Comparison of ENCODE assay signal across 10 cellular contexts in the genomic region with DNA sequence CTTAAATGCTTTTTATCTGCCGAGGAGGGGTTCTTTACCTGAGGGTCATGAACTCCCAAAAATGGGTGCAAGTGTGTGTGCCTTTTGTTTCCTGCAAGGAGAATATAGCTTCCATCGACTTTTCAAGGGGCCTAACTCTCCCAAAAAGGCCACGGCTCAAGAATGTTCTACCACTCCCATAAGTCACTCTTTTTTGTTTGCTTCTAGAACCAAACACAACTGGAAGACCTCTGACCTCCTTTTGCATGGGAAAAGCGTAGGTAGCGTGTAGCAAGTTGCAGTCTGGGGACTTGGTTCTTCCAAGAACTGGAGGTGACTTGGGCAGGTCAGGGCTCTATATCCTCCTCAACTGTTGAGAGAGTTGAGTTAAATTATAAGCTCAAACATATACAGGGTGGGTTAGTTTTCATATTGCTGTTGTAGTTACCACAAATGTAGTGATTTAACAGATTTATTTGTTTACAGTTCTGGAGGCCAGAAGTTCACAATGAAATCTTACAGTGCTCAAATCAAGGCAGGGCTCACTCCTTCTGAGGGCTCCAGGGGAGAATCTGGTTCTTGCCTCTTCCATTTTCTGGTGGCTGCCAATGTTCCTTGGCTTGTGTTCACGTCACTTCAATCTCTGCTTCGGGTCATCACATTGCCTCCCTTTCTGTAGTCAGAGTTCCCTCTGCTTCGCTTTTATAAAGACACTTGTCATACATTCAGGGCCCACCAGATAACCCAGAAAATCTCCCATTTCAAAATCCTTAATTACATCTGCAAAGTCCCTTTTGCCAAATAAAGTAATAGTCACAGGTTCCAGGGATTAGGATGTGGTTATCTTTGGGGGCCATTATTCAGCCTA. TPM values are rescaled to one million over a fixed set of nuclear protein-coding genes. Genes with fewer than 3 reads are reported as not detected.
DNase-seq lines count a peak whose midpoint lies in the region; ATAC-seq and TF ChIP-seq lines count a peak whose summit lies in the region.
"Had no signal": no experiment of that assay in that cellular context is flagged by ENCODE, and none has a peak within 500 bp of the region (broad histone marks: within the 10 kb centered on the region; RNA-seq: fewer than 3 reads in every experiment).

No MANE protein-coding gene starts in this region.

- ATAC-seq in CD4-positive, CD25-positive, alpha-beta regulatory T cell (ENCODE audit: low read depth in 2 of 2): no peak
- ATAC-seq in naive thymus-derived CD4-positive, alpha-beta T cell: no peak
- no peak for ATAC-seq in activated CD4-positive, CD25-positive, alpha-beta regulatory T cell treated with anti-CD3 and anti-CD28 coated beads, Interleukin-2, amount 50 U/mL, for 24 hours
- no peak for ATAC-seq in HG02571 (IDR thresholded peaks at IDR 0.05; ENCODE audit: unreplicated experiment)
- ATAC-seq in HG02642 (IDR thresholded peaks at IDR 0.05; ENCODE audit: poor library complexity, unreplicated experiment): no peak

- intact Hi-C loops in naive thymus-derived CD4-positive, alpha-beta T cell (cut with micrococcal nuclease): no loop called here
- intact Hi-C loops in sigmoid colon (cut with DNase I): no loop called here

- TF ChIP-seq POLR2A in sigmoid colon (IDR thresholded peaks at IDR 0.05): no peak

- peaks cover 22% of the 10 kb centered on the region for H3K4me1 ChIP-seq in CD4-positive, CD25-positive, alpha-beta regulatory T cell (ENCODE audit: control insufficient read depth, insufficient read depth, low read length, poor library complexity, severe bottlenecking)
- H3K4me1 ChIP-seq in naive thymus-derived CD4-positive, alpha-beta T cell (ENCODE audit: control insufficient read depth in 2 of 2, insufficient read depth in 2 of 2, low read length in 2 of 2): peaks cover 11 to 12% of the 10 kb centered on the region in 2 donors
- peaks cover 0 to 22% (median 19%) of the 10 kb centered on the region in 4 donors for H3K4me1 ChIP-seq in sigmoid colon

- H3K4me3 ChIP-seq in CD4-positive, CD25-positive, alpha-beta regulatory T cell (ENCODE audit: low read depth, low read length): no peak overlapping the region
- H3K4me3 ChIP-seq in Jurkat, Clone E6-1 (ENCODE audit: low read length): peak overlapping the region; percentile 95
- H3K4me3 ChIP-seq in brain microvascular endothelial cell (ENCODE audit: low read depth, low read length): peak overlapping the region; percentile 75
- H3K4me3 ChIP-seq in naive thymus-derived CD4-positive, alpha-beta T cell (ENCODE audit: low read length): no peak overlapping the region
- no peak overlapping the region for H3K4me3 ChIP-seq in sigmoid colon

- peak overlapping the region in 1 of 3 donors; percentile 78 for H3K27ac Mint-ChIP-seq in CD4-positive, CD25-positive, alpha-beta regulatory T cell
- H3K27ac Mint-ChIP-seq in naive thymus-derived CD4-positive, alpha-beta T cell: peak overlapping the region in 6 of 9 donors; percentile 6 to 78 (median 38)

- 45 to 72% methylated on average over 8 of the region's 8 CpGs for WGBS in sigmoid colon, 2 donors

- no peak overlapping the region for H3K27ac ChIP-seq in CD4-positive, CD25-positive, alpha-beta regulatory T cell (ENCODE audit: insufficient read depth, low read length, poor library complexity, severe bottlenecking)
- no peak overlapping the region for H3K27ac ChIP-seq in brain microvascular endothelial cell
- H3K27ac ChIP-seq in naive thymus-derived CD4-positive, alpha-beta T cell (ENCODE audit: low read depth, low read length): no peak overlapping the region
- H3K27ac ChIP-seq in sigmoid colon: no peak overlapping the region

- in situ Hi-C loops in brain microvascular endothelial cell (cut with HindIII; ENCODE audit: low pct_ligation_motif_present, low sequenced_read_pairs): no loop called here

- peaks cover 7 to 27% (median 20%) of the 10 kb centered on the region in 4 donors for H3K4me1 Mint-ChIP-seq in CD4-positive, CD25-positive, alpha-beta regulatory T cell
- H3K4me1 Mint-ChIP-seq in naive thymus-derived CD4-positive, alpha-beta T cell: peaks cover 9 to 46% (median 21%) of the 10 kb centered on the region in 7 donors

- H3K9me3 Mint-ChIP-seq in CD4-positive, CD25-positive, alpha-beta regulatory T cell: peaks cover 0 to 3% (median 0%) of the 10 kb centered on the region in 7 donors
- peaks cover 0 to 1% (median 0%) of the 10 kb centered on the region in 11 donors for H3K9me3 Mint-ChIP-seq in naive thymus-derived CD4-positive, alpha-beta T cell

- H3K36me3 ChIP-seq in CD4-positive, CD25-positive, alpha-beta regulatory T cell (ENCODE audit: control insufficient read depth, insufficient read depth, low read length): no peaks in the 10 kb centered on the region
- H3K36me3 ChIP-seq in brain microvascular endothelial cell (replicated peaks) (no peaks in the 10 kb centered on the region), sigmoid colon (no peaks in the 10 kb centered on the region)
- H3K36me3 ChIP-seq in naive thymus-derived CD4-positive, alpha-beta T cell (ENCODE audit: control insufficient read depth in 2 of 3, insufficient read depth in 3 of 3, low read length in 3 of 3): no peaks in the 10 kb centered on the region

- no peaks in the 10 kb centered on the region for H3K27me3 ChIP-seq in CD4-positive, CD25-positive, alpha-beta regulatory T cell (ENCODE audit: control insufficient read depth, insufficient read depth, low read length)
- H3K27me3 ChIP-seq in brain microvascular endothelial cell (replicated peaks) (no peaks in the 10 kb centered on the region), sigmoid colon (no peaks in the 10 kb centered on the region)
- no peaks in the 10 kb centered on the region for H3K27me3 ChIP-seq in naive thymus-derived CD4-positive, alpha-beta T cell (ENCODE audit: control insufficient read depth in 2 of 2, insufficient read depth in 2 of 2, low read length in 2 of 2)

- H3K36me3 Mint-ChIP-seq in CD4-positive, CD25-positive, alpha-beta regulatory T cell: no peaks in the 10 kb centered on the region
- H3K36me3 Mint-ChIP-seq in naive thymus-derived CD4-positive, alpha-beta T cell: no peaks in the 10 kb centered on the region

- TF ChIP-seq CTCF in brain microvascular endothelial cell (IDR thresholded peaks at IDR 0.05; ENCODE audit: low read depth, low read length, missing control alignments) (no peak), sigmoid colon (IDR thresholded peaks at IDR 0.05) (no peak)

- H3K9me3 ChIP-seq in CD4-positive, CD25-positive, alpha-beta regulatory T cell (ENCODE audit: control insufficient read depth in 2 of 2, low read length in 2 of 2): no peaks in the 10 kb centered on the region
- no peaks in the 10 kb centered on the region for H3K9me3 ChIP-seq in naive thymus-derived CD4-positive, alpha-beta T cell (ENCODE audit: control insufficient read depth in 2 of 3, low read length in 3 of 3)
- no peaks in the 10 kb centered on the region for H3K9me3 ChIP-seq in sigmoid colon

- H3K4me3 Mint-ChIP-seq in CD4-positive, CD25-positive, alpha-beta regulatory T cell: peak overlapping the region; percentile 91 to 94 (median 92)
- peak overlapping the region; percentile 77 to 97 (median 91) for H3K4me3 Mint-ChIP-seq in naive thymus-derived CD4-positive, alpha-beta T cell

- POLR2A ChIA-PET in naive thymus-derived CD4-positive, alpha-beta T cell (lab: Charles Lee): interaction anchor here (0.6 to 1.2 kb wide), 2 partner anchors 15 to 334 kb away, joined by 3 to 8 read pairs; a partner anchor contains a TSS

- no peak for TF ChIP-seq EP300 in sigmoid colon (IDR thresholded peaks at IDR 0.05)

- H3K27me3 Mint-ChIP-seq in CD4-positive, CD25-positive, alpha-beta regulatory T cell: no peaks in the 10 kb centered on the region
- no peaks in the 10 kb centered on the region for H3K27me3 Mint-ChIP-seq in naive thymus-derived CD4-positive, alpha-beta T cell

- CTCF ChIA-PET in naive thymus-derived CD4-positive, alpha-beta T cell (lab: Charles Lee): interaction anchor here (0.5 to 0.6 kb wide), 2 partner anchors 39 to 114 kb away, joined by 3 to 6 read pairs; no protein-coding TSS in a partner anchor

- no peak for DNase-seq in CD4-positive, CD25-positive, alpha-beta regulatory T cell
- no peak for DNase-seq in Jurkat, Clone E6-1 (ENCODE audit: low read depth, low spot score)
- DNase-seq in brain microvascular endothelial cell (no peak), sigmoid colon (no peak)
- no peak for DNase-seq in naive thymus-derived CD4-positive, alpha-beta T cell
- DNase-seq: activated CD4-positive, alpha-beta T cell treated with anti-CD3 and anti-CD28 coated beads, Interleukin-2, amount 50 U/mL, for 48 hours; NCI-H1694 treated with DMSO at 0.1 percent for 48 hours had no signal

RNA-seq across cellular contexts. Expression of a gene that starts 1.4 kb away (rescaled TPM):
- 4.1 TPM for total RNA-seq in CD4-positive, CD25-positive, alpha-beta regulatory T cell
- 1 to 10 TPM; 6.6 to 9.5 (median 7.5) TPM for polyA plus RNA-seq in CD4-positive, CD25-positive, alpha-beta regulatory T cell
- 109 TPM for polyA plus RNA-seq in Jurkat, Clone E6-1 (2012; ENCODE audit: insufficient read depth, insufficient read length)
- 10 to 100 TPM in 1 of 5 experiments, 1 to 10 TPM in 4; 2.9 to 19.9 (median 4.8) TPM for total RNA-seq in naive thymus-derived CD4-positive, alpha-beta T cell
- 10 to 100 TPM in 1 of 2 donors, 1 to 10 TPM in 1; 8.3 to 10.9 TPM for polyA plus RNA-seq in naive thymus-derived CD4-positive, alpha-beta T cell
- 10 to 100 TPM in 1 of 4 donors, 1 to 10 TPM in 3; 5.8 to 10.9 (median 9.2) TPM for total RNA-seq in sigmoid colon
- 10 to 100 TPM in 1 of 3 donors, 1 to 10 TPM in 2; 3.6 to 25.2 (median 6.2) TPM for polyA plus RNA-seq in sigmoid colon

RNA-seq across cellular contexts. Expression of a gene that starts 14.8 kb away (rescaled TPM):
- 44.1 TPM for total RNA-seq in CD4-positive, CD25-positive, alpha-beta regulatory T cell
- 10 to 100 TPM; 36.9 to 55.5 (median 44.4) TPM for polyA plus RNA-seq in CD4-positive, CD25-positive, alpha-beta regulatory T cell
- 18.7 TPM for polyA plus RNA-seq in Jurkat, Clone E6-1 (2012; ENCODE audit: insufficient read depth, insufficient read length)
- 10 to 100 TPM; 24.7 to 56.2 (median 37.0) TPM for total RNA-seq in naive thymus-derived CD4-positive, alpha-beta T cell
- 10 to 100 TPM; 44.5 to 44.9 TPM for polyA plus RNA-seq in naive thymus-derived CD4-positive, alpha-beta T cell
- total RNA-seq in sigmoid colon: 10 to 100 TPM; 48.5 to 73.6 (median 58.1) TPM
- polyA plus RNA-seq in sigmoid colon: 10 to 100 TPM; 32.5 to 65.2 (median 59.5) TPM

RNA-seq across cellular contexts. Expression of a gene that starts 15.1 kb away (rescaled TPM):
- 15.7 TPM for total RNA-seq in CD4-positive, CD25-positive, alpha-beta regulatory T cell
- 10 to 100 TPM in 1 of 4 donors, 1 to 10 TPM in 3; 6.5 to 10.5 (median 8.8) TPM for polyA plus RNA-seq in CD4-positive, CD25-positive, alpha-beta regulatory T cell
- polyA plus RNA-seq in Jurkat, Clone E6-1 (2012; ENCODE audit: insufficient read depth, insufficient read length): 16.3 TPM
- total RNA-seq in naive thymus-derived CD4-positive, alpha-beta T cell: 10 to 100 TPM in 4 of 5 experiments, 1 to 10 TPM in 1; 8.0 to 26.9 (median 25.9) TPM
- 10 to 100 TPM; 10.3 to 19.0 TPM for polyA plus RNA-seq in naive thymus-derived CD4-positive, alpha-beta T cell
- total RNA-seq in sigmoid colon: 10 to 100 TPM; 14.6 to 20.8 (median 17.1) TPM
- 10 to 100 TPM; 15.0 to 18.5 (median 17.9) TPM for polyA plus RNA-seq in sigmoid colon

RNA-seq across cellular contexts. Expression of a gene that starts 36.9 kb away (rescaled TPM):
- total RNA-seq in CD4-positive, CD25-positive, alpha-beta regulatory T cell: 29.4 TPM
- polyA plus RNA-seq in CD4-positive, CD25-positive, alpha-beta regulatory T cell: 10 to 100 TPM; 70.2 to 88.5 (median 74.7) TPM
- polyA plus RNA-seq in Jurkat, Clone E6-1 (2012; ENCODE audit: insufficient read depth, insufficient read length): 112 TPM
- 10 to 100 TPM; 27.9 to 64.9 (median 29.8) TPM for total RNA-seq in naive thymus-derived CD4-positive, alpha-beta T cell
- 10 to 100 TPM; 85.0 to 89.3 TPM for polyA plus RNA-seq in naive thymus-derived CD4-positive, alpha-beta T cell
- 10 to 100 TPM; 55.8 to 65.6 (median 59.3) TPM for total RNA-seq in sigmoid colon
- polyA plus RNA-seq in sigmoid colon: 10 to 100 TPM; 66.1 to 80.5 (median 75.6) TPM

RNA-seq across cellular contexts. Expression of a gene that starts 44.6 kb away (rescaled TPM):
- not detected for total RNA-seq in CD4-positive, CD25-positive, alpha-beta regulatory T cell
- not detected for polyA plus RNA-seq in CD4-positive, CD25-positive, alpha-beta regulatory T cell
- polyA plus RNA-seq in Jurkat, Clone E6-1 (2012; ENCODE audit: insufficient read depth, insufficient read length): not detected
- total RNA-seq in naive thymus-derived CD4-positive, alpha-beta T cell: not detected
- polyA plus RNA-seq in naive thymus-derived CD4-positive, alpha-beta T cell: not detected
- not detected for total RNA-seq in sigmoid colon
- polyA plus RNA-seq in sigmoid colon: not detected

Comparison
In these comparisons a context has a peak if more than half of its experiments do, and no peak if none do; other contexts are left out.
1. H3K4me3 ChIP-seq: peak in Jurkat, Clone E6-1 (single experiment) and brain microvascular endothelial cell (single experiment); none in CD4-positive, CD25-positive, alpha-beta regulatory T cell (single experiment), naive thymus-derived CD4-positive, alpha-beta T cell (single experiment) and sigmoid colon (0 of 4).